21 cellular contexts compared by ENCODE assay signal in the genomic region with DNA sequence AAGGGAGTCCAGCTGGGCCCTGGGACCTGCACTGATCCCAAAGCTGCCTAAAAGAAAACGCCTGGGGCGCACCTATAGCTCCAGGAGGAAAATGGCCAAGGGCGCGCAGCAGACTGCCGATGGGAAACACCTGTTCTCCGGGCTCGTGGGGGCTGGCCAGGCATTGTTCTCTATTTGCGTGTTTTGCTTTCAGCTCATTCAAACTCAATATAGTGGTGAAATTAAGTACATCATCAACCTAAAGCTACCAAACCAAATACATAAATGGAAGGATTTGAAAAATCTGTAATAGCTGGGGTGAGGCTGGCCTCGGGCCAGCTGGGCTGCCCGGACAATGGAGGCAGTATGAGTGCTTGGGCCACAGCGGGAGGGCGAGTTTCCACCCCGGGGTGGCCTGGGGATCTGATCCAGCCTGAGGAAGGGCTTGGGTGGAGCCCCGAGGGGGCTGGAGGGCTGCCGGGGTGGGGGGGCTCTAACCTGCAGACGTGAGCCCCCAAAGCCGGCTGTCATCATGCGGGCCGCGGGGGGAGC.
A peak's percentile ranks its signal among the peaks of the same experiment; 100 is the strongest.
DNase-seq lines count a peak whose midpoint lies in the region; ATAC-seq and TF ChIP-seq lines count a peak whose summit lies in the region.
"Had no signal": no experiment of that assay in that cellular context is flagged by ENCODE, and none has a peak within 500 bp of the region (broad histone marks: within the 10 kb centered on the region; RNA-seq: fewer than 3 reads in every experiment).

No MANE protein-coding gene starts in this region.

- no peak overlapping the region for H3K27ac ChIP-seq in Peyer's patch
- H3K27ac ChIP-seq: dorsolateral prefrontal cortex, hepatocyte, pancreas had no signal

- H3K4me3 ChIP-seq in Peyer's patch, result no peak overlapping the region
- H3K4me3 ChIP-seq: dorsolateral prefrontal cortex, hepatocyte, pancreas had no signal

- TF ChIP-seq POLR2A in Peyer's patch (IDR thresholded peaks at IDR 0.05), result no peak

- no peak for TF ChIP-seq CTCF in Peyer's patch (IDR thresholded peaks at IDR 0.05)

- ATAC-seq in left lobe of liver, result no peak
- ATAC-seq: HCT116, pancreas had no signal

- no peaks in the 10 kb centered on the region for H3K27me3 ChIP-seq in Peyer's patch
- H3K27me3 ChIP-seq: dorsolateral prefrontal cortex, hepatocyte, pancreas had no signal

- H3K9me3 ChIP-seq in Peyer's patch, result no peaks in the 10 kb centered on the region
- H3K9me3 ChIP-seq: pancreas had no signal

- no peak for TF ChIP-seq RAD21 in Ishikawa (IDR thresholded peaks at IDR 0.05; ENCODE audit: low read depth)

- DNase-seq in COLO668 (lab: John Stamatoyannopoulos, UW; ENCODE audit: unreplicated experiment) (peak; percentile 85), NCI-H2107 treated with DMSO at 0.1 percent for 48 hours (lab: John Stamatoyannopoulos, UW; ENCODE audit: unreplicated experiment) (peak; percentile 78), mesenteric fat pad (ENCODE audit: low spot score) (peak; percentile 86), 8988T (no peak), Peyer's patch (no peak), left lobe of liver (ENCODE audit: low spot score) (no peak), H4 (ENCODE audit: low spot score) (no peak)
- DNase-seq: activated B cell treated with CpG ODN at 0.5 μM for 24 hours; activated naive CD4-positive, alpha-beta T cell treated with anti-CD3 and anti-CD28 coated beads, Interleukin-2, amount 10 ng/mL, durations not matched to agents 7 days and 5 days; activated T-cell treated with anti-CD3 and anti-CD28 coated beads, Interleukin-2, amount 50 U/mL, for 24 hours; CD4-positive, CD25-positive, alpha-beta regulatory T cell; DND-41; naive thymus-derived CD4-positive, alpha-beta T cell; stimulated activated CD4-positive, alpha-beta T cell treated with anti-CD3 and anti-CD28 coated beads, Interleukin-1b, Interleukin-23, amount 100 ng/mL, for 48 hours; stimulated activated naive CD4-positive, alpha-beta T cell; T1000 had no signal

- no peaks in the 10 kb centered on the region for H3K4me1 ChIP-seq in Peyer's patch
- H3K4me1 ChIP-seq: pancreas had no signal

- TF ChIP-seq EP300 in Ishikawa (IDR thresholded peaks at IDR 0.05; ENCODE audit: borderline replicate concordance), result no peak; the same call in none of the 2 replicates

- H3K36me3 ChIP-seq in Peyer's patch, result no peaks in the 10 kb centered on the region
- H3K36me3 ChIP-seq: pancreas had no signal

TF ChIP-seq in Ishikawa, 13 proteins besides CTCF, POLR2A, EP300 and RAD21:
- TF ChIP-seq TCF12 (IDR thresholded peaks at IDR 0.05; ENCODE audit: low read depth) (peak; percentile 57), FOXM1 (IDR thresholded peaks at IDR 0.05; ENCODE audit: borderline replicate concordance, low read depth) (no peak), YY1 (IDR thresholded peaks at IDR 0.05; ENCODE audit: low read depth) (peak; percentile 30; the same call in 1 of the 2 replicates), NFIC (IDR thresholded peaks at IDR 0.05) (peak; percentile 87)

Comparison
In these comparisons a context has a peak if more than half of its experiments do, and no peak if none do; other contexts are left out.
1. DNase-seq: peak in COLO668 (single experiment), NCI-H2107 treated with DMSO at 0.1 percent for 48 hours (single experiment) and mesenteric fat pad (single experiment); none in 8988T (single experiment), Peyer's patch (0 of 3), left lobe of liver (single experiment) and H4 (single experiment).